ENCODE assay signal across 9 cellular contexts in genomic region chr17:12963505-12963904, GRCh38.
"Had no signal": no experiment of that assay in that cellular context is flagged by ENCODE, and none has a peak within 500 bp of the region (broad histone marks: within the 10 kb centered on the region; RNA-seq: fewer than 3 reads in every experiment).

No MANE protein-coding gene starts in this region.

- H3K9ac ChIP-seq: GM23248 had no signal

- FAIRE-seq: K562 had no signal

- H3K4me3 Mint-ChIP-seq: HFFc6 had no signal

- H2AFZ ChIP-seq: GM23248 had no signal

- H3K4me3 ChIP-seq: GM23248, HAP-1, K562 had no signal

- H3K9me3 ChIP-seq: HAP-1 had no signal

- H3K27ac ChIP-seq: GM23248, HL-60 had no signal

- H3K4me1 ChIP-seq: HAP-1 had no signal

- DNase-seq: GM23248, GOT3, H7, HFFc6, IMR-90 had no signal

- H3K9me3 Mint-ChIP-seq: HFFc6 had no signal

- ATAC-seq: HCT116, K562 had no signal

- H3K27ac Mint-ChIP-seq: HFFc6 had no signal

- H3K36me3 ChIP-seq: HAP-1 had no signal
